19 cellular contexts compared by ENCODE assay signal in genomic region chr18:55114856-55115255, GRCh38.
"Had no signal": no experiment of that assay in that cellular context is flagged by ENCODE, and none has a peak within 500 bp of the region (broad histone marks: within the 10 kb centered on the region; RNA-seq: fewer than 3 reads in every experiment).

No MANE protein-coding gene starts in this region.

- H3K36me3 ChIP-seq: esophagus squamous epithelium, neural progenitor cell, prostate gland, right atrium auricular region, thoracic aorta had no signal

- H3K9ac ChIP-seq: neural progenitor cell had no signal

- H3K4me1 ChIP-seq: esophagus squamous epithelium, prostate gland, right atrium auricular region had no signal

- H3K27me3 ChIP-seq: esophagus squamous epithelium, neural progenitor cell, right atrium auricular region had no signal

- H3K27ac ChIP-seq: esophagus squamous epithelium, neural progenitor cell, prostate gland, thoracic aorta had no signal

- H2AFZ ChIP-seq: neural progenitor cell had no signal

- H3K4me3 ChIP-seq: esophagus squamous epithelium, lung, mucosa of descending colon, neural progenitor cell, prostate gland, right atrium auricular region, thoracic aorta had no signal

- H3K4me2 ChIP-seq: neural progenitor cell had no signal

- H3K9me3 ChIP-seq: esophagus squamous epithelium, mucosa of descending colon, prostate gland, right atrium auricular region, thoracic aorta had no signal

- DNase-seq: effector memory CD4-positive, alpha-beta T cell; erythroblast; esophagus squamous epithelium; hypothalamus; immature natural killer cell; islet precursor cell; kidney glomerular epithelial cell; mucosa of descending colon; naive thymus-derived CD4-positive, alpha-beta T cell; stimulated activated CD4-positive, alpha-beta T cell treated with anti-CD3 and anti-CD28 coated beads, Interleukin-2, amount 100 ng/mL, for 24 hours; stimulated activated CD4-positive, alpha-beta T cell treated with anti-CD3 and anti-CD28 coated beads, Interleukin-4, amount 100 ng/mL, for 24 hours; stimulated activated naive CD8-positive, alpha-beta T cell treated with anti-CD3 and anti-CD28 coated beads, Interleukin-15, Interleukin-2, amounts not matched to agents 100 U/mL and 50 U/mL, for 24 hours; substantia nigra; trophoblast cell had no signal
